In the genomic region with DNA sequence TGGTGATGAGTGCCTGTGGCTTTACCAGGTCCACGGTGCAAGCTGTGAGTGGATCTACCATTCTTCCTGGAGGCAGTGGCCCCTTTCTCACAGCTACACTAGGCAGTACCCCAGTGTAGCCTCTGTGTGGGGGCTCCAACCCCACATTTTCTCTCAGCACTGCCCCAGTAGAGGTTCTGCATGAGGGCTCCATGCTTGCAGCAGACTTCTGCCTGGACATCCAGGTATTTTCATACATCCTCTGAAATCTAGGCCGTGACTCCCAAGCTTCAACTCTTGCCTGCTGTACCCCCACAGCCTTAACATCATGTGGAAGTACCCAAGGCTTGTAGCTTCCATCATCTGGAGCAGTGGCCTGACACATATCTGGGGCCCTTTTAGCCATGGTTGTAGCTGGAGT, we compare ENCODE assay signal across 20 cellular contexts.
DNase-seq lines count a peak whose midpoint lies in the region; ATAC-seq and TF ChIP-seq lines count a peak whose summit lies in the region.
"Had no signal": no experiment of that assay in that cellular context is flagged by ENCODE, and none has a peak within 500 bp of the region (broad histone marks: within the 10 kb centered on the region; RNA-seq: fewer than 3 reads in every experiment).

No MANE protein-coding gene starts in this region.

- 99% methylated on average over 2 of the region's 2 CpGs for WGBS in liver
- WGBS in right lobe of liver (ENCODE audit: insufficient coverage, low coverage, low lambda C conversion rate, missing lambda C conversion rate), result no CpG with 5 or more reads among the region's 2 CpGs

- TF ChIP-seq CTCF in liver (IDR thresholded peaks at IDR 0.05; ENCODE audit: low read depth, low read length, missing input control) (no peak), right lobe of liver (IDR thresholded peaks at IDR 0.05) (no peak), OCI-LY7 (conservative IDR thresholded peaks at IDR 0.05; ENCODE audit: low read length) (no peak)

- peaks cover 6 to 10% of the 10 kb centered on the region in 2 donors for H3K4me1 Mint-ChIP-seq in immature natural killer cell
- H3K4me1 Mint-ChIP-seq: GM23338, H9 had no signal

- H2AFZ ChIP-seq in OCI-LY7 (ENCODE audit: low read length), result no peak overlapping the region
- H2AFZ ChIP-seq: GM23338 had no signal

- H3K9me2 ChIP-seq in OCI-LY7 (ENCODE audit: insufficient read depth, low read length), result no peaks in the 10 kb centered on the region

- H3K4me3 Mint-ChIP-seq in immature natural killer cell, result no peak overlapping the region
- H3K4me3 Mint-ChIP-seq: CD4-positive, CD25-positive, alpha-beta regulatory T cell; CD8-positive, alpha-beta T cell; GM23338; H9 had no signal

- H3K27ac ChIP-seq in liver (ENCODE audit: low read depth in 1 of 2, low read length in 2 of 2) (no peak overlapping the region), right lobe of liver (no peak overlapping the region), OCI-LY7 (ENCODE audit: low read depth, low read length, poor library complexity, severe bottlenecking) (no peak overlapping the region)
- H3K27ac ChIP-seq: A549, C4-2B had no signal

- intact Hi-C loops in right lobe of liver (cut with DNase I) (no loop called here), OCI-LY7 (cut with micrococcal nuclease; ENCODE audit: unreplicated experiment) (no loop called here)

- TF ChIP-seq RAD21 in liver (IDR thresholded peaks at IDR 0.05), result no peak

- no peak for ATAC-seq in right lobe of liver
- no peak for ATAC-seq in GM19035 (IDR thresholded peaks at IDR 0.05; ENCODE audit: unreplicated experiment)
- ATAC-seq: A549; CD8-positive, alpha-beta T cell; GM23338; HCT116 had no signal

- POLR2A ChIA-PET in OCI-LY7 (lab: Charles Lee), result no interaction called here

- H3K9me3 ChIP-seq in liver (ENCODE audit: control insufficient read depth in 4 of 4, low read length in 3 of 4), result peaks cover 3 to 12% (median 7%) of the 10 kb centered on the region in 4 donors
- peaks cover 0 to 11% (median 0%) of the 10 kb centered on the region in 4 donors for H3K9me3 ChIP-seq in right lobe of liver
- peaks cover 7% of the 10 kb centered on the region; the same call in 1 of the 2 replicates for H3K9me3 ChIP-seq in OCI-LY7 (ENCODE audit: low read length)
- H3K9me3 ChIP-seq: BE2C had no signal

- no peak overlapping the region for H3K27ac Mint-ChIP-seq in immature natural killer cell
- H3K27ac Mint-ChIP-seq: CD4-positive, CD25-positive, alpha-beta regulatory T cell; CD8-positive, alpha-beta T cell; GM23338; H9 had no signal

- no peak overlapping the region for H3K9ac ChIP-seq in liver (ENCODE audit: low read depth in 1 of 2, low read length in 2 of 2)

- no peak overlapping the region for H3K4me2 ChIP-seq in OCI-LY7 (ENCODE audit: low read length)
- H3K4me2 ChIP-seq: A549, GM23338 had no signal

- H3K79me2 ChIP-seq in OCI-LY7 (ENCODE audit: insufficient read depth, low read depth, low read length), result no peaks in the 10 kb centered on the region

- DNase-seq in right lobe of liver (no peak), OCI-LY7 (ENCODE audit: low spot score) (peak; percentile 16), erythroblast (lab: John Stamatoyannopoulos, UW) (peak; percentile 0), DMS 273 (lab: John Stamatoyannopoulos, UW; ENCODE audit: unreplicated experiment) (no peak), immature natural killer cell (no peak)
- DNase-seq: 8988T; ACHN; AML-193; BE2C; CD4-positive, CD25-positive, alpha-beta regulatory T cell; CD8-positive, alpha-beta T cell; DMS79; EL; H9 had no signal

- no TSS peak for BruUV-seq in OCI-LY7 (replicated peaks; lab: Mats Ljungman, UMichigan)

- H3K4me3 ChIP-seq in liver (ENCODE audit: low read depth in 1 of 3, low read length in 3 of 3) (peak overlapping the region in 2 of 3 donors; percentile 5 to 6), right lobe of liver (no peak overlapping the region), OCI-LY7 (ENCODE audit: low read depth, low read length, poor library complexity, severe bottlenecking) (no peak overlapping the region)
- H3K4me3 ChIP-seq: A549, GM23338 had no signal

- H3K36me3 ChIP-seq in liver (ENCODE audit: control insufficient read depth in 4 of 4, insufficient read depth in 3 of 4, low read depth in 1 of 4, low read length in 3 of 4) (no peaks in the 10 kb centered on the region), right lobe of liver (no peaks in the 10 kb centered on the region), OCI-LY7 (ENCODE audit: insufficient read depth, low read length) (peaks cover 15% of the 10 kb centered on the region; the same call in 1 of the 2 replicates)
- H3K36me3 ChIP-seq: BE2C had no signal

- CTCF ChIA-PET in OCI-LY7 (lab: Charles Lee; ENCODE audit: unreplicated experiment), result no interaction called here

- H4K20me1 ChIP-seq in OCI-LY7 (ENCODE audit: insufficient read depth, low read length), result no peaks in the 10 kb centered on the region

- peaks cover 8 to 47% (median 37%) of the 10 kb centered on the region in 3 donors for H3K36me3 Mint-ChIP-seq in immature natural killer cell

- H3K27me3 ChIP-seq in liver (ENCODE audit: control insufficient read depth in 4 of 4, insufficient read depth in 4 of 4, low read length in 3 of 4), result no peaks in the 10 kb centered on the region
- H3K27me3 ChIP-seq in right lobe of liver, result no peaks in the 10 kb centered on the region
- H3K27me3 ChIP-seq: BE2C had no signal

- H3K4me1 ChIP-seq in liver (ENCODE audit: control insufficient read depth in 4 of 4, insufficient read depth in 4 of 4, low read length in 3 of 4), result no peaks in the 10 kb centered on the region
- H3K4me1 ChIP-seq in right lobe of liver, result no peaks in the 10 kb centered on the region
- H3K4me1 ChIP-seq in OCI-LY7 (ENCODE audit: insufficient read depth, low read length, poor library complexity, severe bottlenecking), result no peaks in the 10 kb centered on the region
- H3K4me1 ChIP-seq: A549, BE2C had no signal

- no peak for TF ChIP-seq POLR2A in right lobe of liver (IDR thresholded peaks at IDR 0.05)
- TF ChIP-seq POLR2A in erythroblast (IDR thresholded peaks at IDR 0.05; ENCODE audit: low read length), result no peak

- H3K27me3 Mint-ChIP-seq in immature natural killer cell (ENCODE audit: low read depth in 3 of 3), result peaks cover 0 to 2% (median 0%) of the 10 kb centered on the region in 3 donors
- H3K27me3 Mint-ChIP-seq: CD4-positive, CD25-positive, alpha-beta regulatory T cell had no signal

- H3K9me3 Mint-ChIP-seq in immature natural killer cell, result peaks cover 0 to 11% (median 3%) of the 10 kb centered on the region in 6 donors

TF ChIP-seq in liver, 16 proteins besides CTCF, POLR2A, EP300 and RAD21 (continues in another document):
- TF ChIP-seq GABPA (IDR thresholded peaks at IDR 0.05 in 1 of 2, conservative IDR thresholded peaks at IDR 0.05 in 1 of 2), result no peak
- no peak for TF ChIP-seq HNF4A (conservative IDR thresholded peaks at IDR 0.05)
- no peak for TF ChIP-seq FOXA1 (IDR thresholded peaks at IDR 0.05)
- TF ChIP-seq FOXA2 (IDR thresholded peaks at IDR 0.05), result no peak
- no peak for TF ChIP-seq NR2F2 (IDR thresholded peaks at IDR 0.05)
- no peak for TF ChIP-seq TAF1 (conservative IDR thresholded peaks at IDR 0.05)
- no peak for TF ChIP-seq RXRA (IDR thresholded peaks at IDR 0.05)
- TF ChIP-seq JUND (IDR thresholded peaks at IDR 0.05), result no peak
- TF ChIP-seq, protein P1, sequence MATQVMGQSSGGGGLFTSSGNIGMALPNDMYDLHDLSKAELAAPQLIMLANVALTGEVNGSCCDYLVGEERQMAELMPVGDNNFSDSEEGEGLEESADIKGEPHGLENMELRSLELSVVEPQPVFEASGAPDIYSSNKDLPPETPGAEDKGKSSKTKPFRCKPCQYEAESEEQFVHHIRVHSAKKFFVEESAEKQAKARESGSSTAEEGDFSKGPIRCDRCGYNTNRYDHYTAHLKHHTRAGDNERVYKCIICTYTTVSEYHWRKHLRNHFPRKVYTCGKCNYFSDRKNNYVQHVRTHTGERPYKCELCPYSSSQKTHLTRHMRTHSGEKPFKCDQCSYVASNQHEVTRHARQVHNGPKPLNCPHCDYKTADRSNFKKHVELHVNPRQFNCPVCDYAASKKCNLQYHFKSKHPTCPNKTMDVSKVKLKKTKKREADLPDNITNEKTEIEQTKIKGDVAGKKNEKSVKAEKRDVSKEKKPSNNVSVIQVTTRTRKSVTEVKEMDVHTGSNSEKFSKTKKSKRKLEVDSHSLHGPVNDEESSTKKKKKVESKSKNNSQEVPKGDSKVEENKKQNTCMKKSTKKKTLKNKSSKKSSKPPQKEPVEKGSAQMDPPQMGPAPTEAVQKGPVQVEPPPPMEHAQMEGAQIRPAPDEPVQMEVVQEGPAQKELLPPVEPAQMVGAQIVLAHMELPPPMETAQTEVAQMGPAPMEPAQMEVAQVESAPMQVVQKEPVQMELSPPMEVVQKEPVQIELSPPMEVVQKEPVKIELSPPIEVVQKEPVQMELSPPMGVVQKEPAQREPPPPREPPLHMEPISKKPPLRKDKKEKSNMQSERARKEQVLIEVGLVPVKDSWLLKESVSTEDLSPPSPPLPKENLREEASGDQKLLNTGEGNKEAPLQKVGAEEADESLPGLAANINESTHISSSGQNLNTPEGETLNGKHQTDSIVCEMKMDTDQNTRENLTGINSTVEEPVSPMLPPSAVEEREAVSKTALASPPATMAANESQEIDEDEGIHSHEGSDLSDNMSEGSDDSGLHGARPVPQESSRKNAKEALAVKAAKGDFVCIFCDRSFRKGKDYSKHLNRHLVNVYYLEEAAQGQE (IDR thresholded peaks at IDR 0.05), result no peak
- TF ChIP-seq, protein P2, sequence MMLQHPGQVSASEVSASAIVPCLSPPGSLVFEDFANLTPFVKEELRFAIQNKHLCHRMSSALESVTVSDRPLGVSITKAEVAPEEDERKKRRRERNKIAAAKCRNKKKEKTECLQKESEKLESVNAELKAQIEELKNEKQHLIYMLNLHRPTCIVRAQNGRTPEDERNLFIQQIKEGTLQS (IDR thresholded peaks at IDR 0.05), result no peak
- TF ChIP-seq, protein P3, sequence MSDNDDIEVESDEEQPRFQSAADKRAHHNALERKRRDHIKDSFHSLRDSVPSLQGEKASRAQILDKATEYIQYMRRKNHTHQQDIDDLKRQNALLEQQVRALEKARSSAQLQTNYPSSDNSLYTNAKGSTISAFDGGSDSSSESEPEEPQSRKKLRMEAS (IDR thresholded peaks at IDR 0.05), result no peak
- TF ChIP-seq, protein P4, sequence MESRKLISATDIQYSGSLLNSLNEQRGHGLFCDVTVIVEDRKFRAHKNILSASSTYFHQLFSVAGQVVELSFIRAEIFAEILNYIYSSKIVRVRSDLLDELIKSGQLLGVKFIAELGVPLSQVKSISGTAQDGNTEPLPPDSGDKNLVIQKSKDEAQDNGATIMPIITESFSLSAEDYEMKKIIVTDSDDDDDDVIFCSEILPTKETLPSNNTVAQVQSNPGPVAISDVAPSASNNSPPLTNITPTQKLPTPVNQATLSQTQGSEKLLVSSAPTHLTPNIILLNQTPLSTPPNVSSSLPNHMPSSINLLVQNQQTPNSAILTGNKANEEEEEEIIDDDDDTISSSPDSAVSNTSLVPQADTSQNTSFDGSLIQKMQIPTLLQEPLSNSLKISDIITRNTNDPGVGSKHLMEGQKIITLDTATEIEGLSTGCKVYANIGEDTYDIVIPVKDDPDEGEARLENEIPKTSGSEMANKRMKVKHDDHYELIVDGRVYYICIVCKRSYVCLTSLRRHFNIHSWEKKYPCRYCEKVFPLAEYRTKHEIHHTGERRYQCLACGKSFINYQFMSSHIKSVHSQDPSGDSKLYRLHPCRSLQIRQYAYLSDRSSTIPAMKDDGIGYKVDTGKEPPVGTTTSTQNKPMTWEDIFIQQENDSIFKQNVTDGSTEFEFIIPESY (IDR thresholded peaks at IDR 0.05), result no peak

Comparison
In these comparisons a context has a peak if more than half of its experiments do, and no peak if none do; other contexts are left out.
1. H3K4me3 ChIP-seq: peak in liver (2 of 3); none in right lobe of liver (0 of 3) and OCI-LY7 (single experiment).
2. DNase-seq: peak in OCI-LY7 (single experiment) and erythroblast (2 of 2); none in right lobe of liver (0 of 3), DMS 273 (single experiment) and immature natural killer cell (0 of 3).